ENCODE assay signal across 34 cellular contexts in the genomic region with DNA sequence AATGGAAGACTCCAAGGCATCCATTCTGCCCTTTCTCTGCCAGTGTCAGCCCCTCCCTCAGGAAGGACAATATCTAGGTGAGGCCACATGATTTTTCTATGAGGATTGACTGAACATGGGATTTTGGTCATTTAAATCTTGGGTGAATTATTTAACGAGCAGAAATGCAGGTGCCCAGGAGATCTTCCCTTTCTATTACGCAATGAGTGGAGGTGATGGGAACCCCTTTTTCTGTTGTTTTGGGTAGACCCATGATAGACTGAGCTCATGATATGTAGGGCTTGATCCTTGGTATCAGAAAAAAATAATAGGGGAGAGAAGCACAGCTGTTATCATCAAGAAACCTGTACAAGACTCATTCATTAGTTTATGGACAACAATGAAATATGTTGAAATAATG.
"Had no signal": no experiment of that assay in that cellular context is flagged by ENCODE, and none has a peak within 500 bp of the region (broad histone marks: within the 10 kb centered on the region; RNA-seq: fewer than 3 reads in every experiment).

No MANE protein-coding gene starts in this region.

- H3K9me3 ChIP-seq: adrenal gland, ascending aorta, body of pancreas, breast epithelium had no signal

- FAIRE-seq: astrocyte, bronchial epithelial cell had no signal

- H3K4me1 ChIP-seq: adrenal gland, body of pancreas, breast epithelium had no signal

- DNase-seq: activated effector memory CD4-positive, alpha-beta T cell treated with anti-CD3 and anti-CD28 coated beads, Interleukin-2, amount 50 U/mL, for 16 hours; activated effector memory CD4-positive, alpha-beta T cell treated with Interleukin-2 at 50 U/mL for 16 hours; activated gamma-delta T cell; activated gamma-delta T cell treated with Interleukin-2 at 50 U/mL for 16 hours; activated naive CD4-positive, alpha-beta T cell; activated naive CD4-positive, alpha-beta T cell treated with anti-CD3 and anti-CD28 coated beads for 36 hours; activated naive CD4-positive, alpha-beta T cell treated with anti-CD3 and anti-CD28 coated beads, Interleukin-2, amount 10 ng/mL, durations not matched to agents 7 days and 5 days; activated naive CD4-positive, alpha-beta T cell treated with anti-CD3 and anti-CD28 coated beads, Interleukin-2, amount 50 U/mL, for 16 hours; activated naive CD4-positive, alpha-beta T cell treated with Interleukin-2 at 50 U/mL for 16 hours; activated naive CD8-positive, alpha-beta T cell treated with anti-CD3 and anti-CD28 coated beads for 36 hours; activated naive CD8-positive, alpha-beta T cell treated with anti-CD3 and anti-CD28 coated beads, Interleukin-2, amount 10 ng/mL, durations not matched to agents 7 days and 5 days; activated naive CD8-positive, alpha-beta T cell treated with anti-CD3 and anti-CD28 coated beads, Interleukin-2, amount 50 U/mL, for 24 hours; activated T-cell treated with anti-CD3 and anti-CD28 coated beads, Interleukin-2, amount 50 U/mL, for 1 hour; activated T-cell treated with anti-CD3 and anti-CD28 coated beads, Interleukin-2, amount 50 U/mL, for 24 hours; activated T-cell treated with anti-CD3 and anti-CD28 coated beads, Interleukin-2, amount 50 U/mL, for 4 hours; activated T-cell treated with anti-CD3 and anti-CD28 coated beads, Interleukin-2, amount 50 U/mL, for 48 hours; activated T-cell treated with anti-CD3 and anti-CD28 coated beads, Interleukin-2, amount 50 U/mL, for 72 hours; adrenal gland; amniotic stem cell; amygdala; anterior cingulate cortex; aorta; body of pancreas; brain microvascular endothelial cell; caudate nucleus; central memory CD4-positive, alpha-beta T cell; cerebellar nuclear complex had no signal

- H3K36me3 ChIP-seq: adrenal gland, ascending aorta, brain microvascular endothelial cell, breast epithelium, cardiac muscle cell had no signal

- H3K4me3 ChIP-seq: adrenal gland, ascending aorta, body of pancreas, breast epithelium, cardiac muscle cell had no signal

- H3K27ac ChIP-seq: adrenal gland, ascending aorta, body of pancreas, brain microvascular endothelial cell, breast epithelium, cardiac muscle cell had no signal

- ATAC-seq: activated naive CD4-positive, alpha-beta T cell treated with anti-CD3 and anti-CD28 coated beads, Interleukin-2, amount 50 U/mL, for 72 hours; activated naive CD8-positive, alpha-beta T cell treated with anti-CD3 and anti-CD28 coated beads, Interleukin-2, amount 50 U/mL, for 24 hours; activated T-cell treated with anti-CD3 and anti-CD28 coated beads, Interleukin-2, amount 50 U/mL, for 4 hours; activated T-cell treated with anti-CD3 and anti-CD28 coated beads, Interleukin-2, amount 50 U/mL, for 72 hours; activated T-helper 17 cell treated with anti-CD3 and anti-CD28 coated beads, Interleukin-2, amount 50 U/mL, for 72 hours; body of pancreas had no signal

- H3K27me3 ChIP-seq: adrenal gland, ascending aorta, body of pancreas, brain microvascular endothelial cell, breast epithelium, cardiac muscle cell had no signal
